26 cellular contexts compared by ENCODE assay signal in genomic region chr17:34974794-34975428, GRCh38. TPM values are rescaled to one million over a fixed set of nuclear protein-coding genes. Genes with fewer than 3 reads are reported as not detected.
DNase-seq lines count a peak whose midpoint lies in the region; ATAC-seq and TF ChIP-seq lines count a peak whose summit lies in the region.
"Had no signal": no experiment of that assay in that cellular context is flagged by ENCODE, and none has a peak within 500 bp of the region (broad histone marks: within the 10 kb centered on the region; RNA-seq: fewer than 3 reads in every experiment).

No MANE protein-coding gene starts in this region.

- H3K27ac Mint-ChIP-seq in activated T-cell treated with anti-CD3 and anti-CD28 coated beads, Interleukin-2, amount 50 U/mL, for 24 hours: peak overlapping the region; percentile 26
- no peak overlapping the region for H3K27ac Mint-ChIP-seq in stimulated activated naive CD8-positive, alpha-beta T cell treated with anti-CD3 and anti-CD28 coated beads, Interleukin-15, amount 100 ng/mL, for 72 hours
- H3K27ac Mint-ChIP-seq in natural killer cell: no peak overlapping the region
- H3K27ac Mint-ChIP-seq: brain; dendritic cell treated with granulocyte-macrophage colony-stimulating factor and Interleukin-4, amounts not matched to agents 40 ng/mL and 50 ng/mL, for 4 days; neural progenitor cell had no signal

- no peaks in the 10 kb centered on the region for H3K27me3 Mint-ChIP-seq in activated T-cell treated with anti-CD3 and anti-CD28 coated beads, Interleukin-2, amount 50 U/mL, for 24 hours
- no peaks in the 10 kb centered on the region for H3K27me3 Mint-ChIP-seq in stimulated activated naive CD8-positive, alpha-beta T cell treated with anti-CD3 and anti-CD28 coated beads, Interleukin-15, amount 100 ng/mL, for 72 hours
- H3K27me3 Mint-ChIP-seq in natural killer cell (ENCODE audit: low read depth in 2 of 2): no peaks in the 10 kb centered on the region
- H3K27me3 Mint-ChIP-seq: dendritic cell treated with granulocyte-macrophage colony-stimulating factor and Interleukin-4, amounts not matched to agents 40 ng/mL and 50 ng/mL, for 4 days had no signal

- H3K4me1 Mint-ChIP-seq in activated T-cell treated with anti-CD3 and anti-CD28 coated beads, Interleukin-2, amount 50 U/mL, for 24 hours (ENCODE audit: low read depth): peaks cover 30% of the 10 kb centered on the region
- peaks cover 8% of the 10 kb centered on the region for H3K4me1 Mint-ChIP-seq in stimulated activated naive CD8-positive, alpha-beta T cell treated with anti-CD3 and anti-CD28 coated beads, Interleukin-15, amount 100 ng/mL, for 72 hours
- peaks cover 5 to 7% of the 10 kb centered on the region in 2 donors for H3K4me1 Mint-ChIP-seq in natural killer cell

- no peaks in the 10 kb centered on the region for H3K9me3 Mint-ChIP-seq in activated T-cell treated with anti-CD3 and anti-CD28 coated beads, Interleukin-2, amount 50 U/mL, for 24 hours
- no peaks in the 10 kb centered on the region for H3K9me3 Mint-ChIP-seq in stimulated activated naive CD8-positive, alpha-beta T cell treated with anti-CD3 and anti-CD28 coated beads, Interleukin-15, amount 100 ng/mL, for 72 hours
- no peaks in the 10 kb centered on the region for H3K9me3 Mint-ChIP-seq in natural killer cell
- H3K9me3 Mint-ChIP-seq: brain; dendritic cell treated with granulocyte-macrophage colony-stimulating factor and Interleukin-4, amounts not matched to agents 40 ng/mL and 50 ng/mL, for 4 days; neural progenitor cell had no signal

- no peak for TF ChIP-seq CTCF in natural killer cell (IDR thresholded peaks at IDR 0.05)

- ATAC-seq in stimulated activated naive CD8-positive, alpha-beta T cell treated with anti-CD3 and anti-CD28 coated beads, Interleukin-15, amount 100 ng/mL, for 72 hours: peak; percentile 46
- ATAC-seq in HG02840 (IDR thresholded peaks at IDR 0.05; ENCODE audit: low FRiP score, unreplicated experiment): no peak
- ATAC-seq in natural killer cell: no peak
- ATAC-seq: GM12878, heart left ventricle, pancreas had no signal

- DNase-seq in activated T-cell treated with anti-CD3 and anti-CD28 coated beads, Interleukin-2, amount 50 U/mL, for 24 hours: no peak
- DNase-seq in activated T-cell treated with anti-CD3 and anti-CD28 coated beads, Interleukin-2, amount 50 U/mL, for 1 hour: no peak
- DNase-seq in RPMI7951 (ENCODE audit: low read depth): peak; percentile 10
- DNase-seq in ecto neural progenitor cell (ENCODE audit: low spot score): peak; percentile 19
- DNase-seq in stimulated activated naive CD8-positive, alpha-beta T cell treated with anti-CD3 and anti-CD28 coated beads, Interleukin-15, amount 100 ng/mL, for 72 hours: no peak
- no peak for DNase-seq in natural killer cell
- DNase-seq: activated CD4-positive, alpha-beta T cell treated with anti-CD3 and anti-CD28 coated beads, Interleukin-2, amount 50 U/mL, for 48 hours; amniotic stem cell; esophagus squamous epithelium; foreskin melanocyte; heart left ventricle; islet precursor cell; left ventricle myocardium inferior; mesenchymal stem cell; NCI-H1417; NCI-H2029 treated with DMSO at 0.1 percent for 48 hours; NCI-H2227 treated with DMSO at 0.1 percent for 48 hours; NCI-H69; pancreas; small intestine; stomach had no signal

- peaks cover 3% of the 10 kb centered on the region for H3K36me3 Mint-ChIP-seq in activated T-cell treated with anti-CD3 and anti-CD28 coated beads, Interleukin-2, amount 50 U/mL, for 24 hours (ENCODE audit: low read depth)
- no peaks in the 10 kb centered on the region for H3K36me3 Mint-ChIP-seq in natural killer cell
- H3K36me3 Mint-ChIP-seq: brain, neural progenitor cell had no signal

- intact Hi-C loops in natural killer cell (cut with micrococcal nuclease): no loop called here

- no peak overlapping the region for H3K4me3 Mint-ChIP-seq in activated T-cell treated with anti-CD3 and anti-CD28 coated beads, Interleukin-2, amount 50 U/mL, for 24 hours
- no peak overlapping the region for H3K4me3 Mint-ChIP-seq in stimulated activated naive CD8-positive, alpha-beta T cell treated with anti-CD3 and anti-CD28 coated beads, Interleukin-15, amount 100 ng/mL, for 72 hours
- no peak overlapping the region for H3K4me3 Mint-ChIP-seq in natural killer cell
- H3K4me3 Mint-ChIP-seq: brain; dendritic cell treated with granulocyte-macrophage colony-stimulating factor and Interleukin-4, amounts not matched to agents 40 ng/mL and 50 ng/mL, for 4 days; neural progenitor cell had no signal

RNA-seq across cellular contexts. Expression of gene LIG3, which starts 5.4 kb away (rescaled TPM):
- 20.9 and 27.9 TPM in 2 replicates for total RNA-seq in RPMI7951 (2014; rRNA removed; shearing (Covaris generic))
- 10 to 100 TPM; 70.2 to 83.7 (median 72.0) TPM for total RNA-seq in natural killer cell

RNA-seq across cellular contexts. Expression of gene ZNF830, which starts 13.6 kb away (rescaled TPM):
- 10.6 and 11.8 TPM in 2 replicates for total RNA-seq in RPMI7951 (2014; rRNA removed; shearing (Covaris generic))
- 10 to 100 TPM; 33.2 to 44.4 (median 34.3) TPM for total RNA-seq in natural killer cell

RNA-seq across cellular contexts. Expression of gene CCT6B, which starts 13.7 kb away (rescaled TPM):
- total RNA-seq in RPMI7951 (2014; rRNA removed; shearing (Covaris generic)): 0.72 and 0.78 TPM in 2 replicates
- 1 to 10 TPM; 4.1 to 4.7 (median 4.3) TPM for total RNA-seq in natural killer cell

Comparison
In these comparisons a context has a peak if more than half of its experiments do, and no peak if none do; other contexts are left out.
1. DNase-seq: peak in RPMI7951 (single experiment) and ecto neural progenitor cell (single experiment); none in activated T-cell treated with anti-CD3 and anti-CD28 coated beads, Interleukin-2, amount 50 U/mL, for 24 hours (single experiment), activated T-cell treated with anti-CD3 and anti-CD28 coated beads, Interleukin-2, amount 50 U/mL, for 1 hour (single experiment), stimulated activated naive CD8-positive, alpha-beta T cell treated with anti-CD3 and anti-CD28 coated beads, Interleukin-15, amount 100 ng/mL, for 72 hours (0 of 2) and natural killer cell (single experiment).